Comparison of ENCODE assay signal across 17 cellular contexts in the genomic region with DNA sequence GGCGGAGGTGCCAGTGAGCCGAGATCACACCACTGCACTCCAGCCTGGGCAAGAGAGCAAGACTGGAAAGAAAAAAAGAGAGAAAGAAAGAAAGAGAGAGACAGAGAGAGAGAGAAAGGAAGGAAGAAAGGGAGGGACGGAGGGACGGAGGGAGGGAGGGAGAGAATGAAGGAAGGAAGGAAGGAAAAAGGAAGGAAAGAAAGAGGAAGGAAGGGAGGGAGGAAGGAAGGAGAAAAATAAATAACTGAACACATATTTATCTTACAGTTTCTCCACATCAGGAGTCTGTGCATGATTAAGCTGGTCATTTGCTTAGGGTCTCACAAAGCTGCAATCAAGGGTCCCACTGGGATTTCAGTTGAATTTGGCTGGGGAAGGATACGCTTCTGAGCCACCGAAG. TPM values are rescaled to one million over a fixed set of nuclear protein-coding genes. Genes with fewer than 3 reads are reported as not detected.
DNase-seq lines count a peak whose midpoint lies in the region; ATAC-seq and TF ChIP-seq lines count a peak whose summit lies in the region.
"Had no signal": no experiment of that assay in that cellular context is flagged by ENCODE, and none has a peak within 500 bp of the region (broad histone marks: within the 10 kb centered on the region; RNA-seq: fewer than 3 reads in every experiment).

No MANE protein-coding gene starts in this region.

- H3K27me3 Mint-ChIP-seq in activated CD4-positive, alpha-beta T cell treated with anti-CD3 and anti-CD28 coated beads for 36 hours = peaks cover 32% of the 10 kb centered on the region

- POLR2A ChIA-PET in Panc1 (lab: Charles Lee) = no interaction called here
- POLR2A ChIA-PET in activated CD4-positive, alpha-beta T cell treated with anti-CD3 and anti-CD28 coated beads for 36 hours (lab: Charles Lee) = interaction anchor here (0.5 to 0.7 kb wide), 2 partner anchors 17 to 274 kb away, joined by 4 to 16 read pairs; no protein-coding TSS in a partner anchor

- H3K9ac ChIP-seq in duodenal mucosa (ENCODE audit: low read depth in 1 of 2, low read length in 2 of 2) (peak overlapping the region; percentile 3 to 26), smooth muscle cell (ENCODE audit: low read depth) (no peak overlapping the region)

- H3K9me2 ChIP-seq in DOHH2 (replicated peaks; ENCODE audit: control insufficient read depth, low read length) = no peaks in the 10 kb centered on the region

- H3K27me3 ChIP-seq in DOHH2 (ENCODE audit: control insufficient read depth, low read length) (peaks cover 38% of the 10 kb centered on the region), Panc1 (ENCODE audit: control insufficient read depth, insufficient read depth, low read length) (no peaks in the 10 kb centered on the region), duodenal mucosa (ENCODE audit: control insufficient read depth in 1 of 2, insufficient read depth in 2 of 2, low read length in 2 of 2) (peaks cover 0 to 7% of the 10 kb centered on the region in 2 donors), osteoblast (ENCODE audit: insufficient read depth, low read length) (peaks cover 36% of the 10 kb centered on the region), smooth muscle cell (ENCODE audit: low read depth) (peaks cover 9% of the 10 kb centered on the region)

- CTCF ChIA-PET in Panc1 (lab: Charles Lee) = no interaction called here
- CTCF ChIA-PET in activated CD4-positive, alpha-beta T cell treated with anti-CD3 and anti-CD28 coated beads for 36 hours (lab: Charles Lee) = no interaction called here

- H3K79me2 ChIP-seq in DOHH2 (ENCODE audit: control insufficient read depth, low read length) (no peaks in the 10 kb centered on the region), osteoblast (ENCODE audit: insufficient read depth, low read length) (no peaks in the 10 kb centered on the region), smooth muscle cell (ENCODE audit: low read depth) (no peaks in the 10 kb centered on the region)

- peak overlapping the region; percentile 77 for H3K4me2 ChIP-seq in DOHH2 (ENCODE audit: low read length)
- no peak overlapping the region for H3K4me2 ChIP-seq in osteoblast (ENCODE audit: insufficient read depth, low read length)
- H3K4me2 ChIP-seq in smooth muscle cell = no peak overlapping the region
- H3K4me2 ChIP-seq: A549 had no signal

- H3K36me3 Mint-ChIP-seq in activated CD4-positive, alpha-beta T cell treated with anti-CD3 and anti-CD28 coated beads for 36 hours (ENCODE audit: low read depth) = no peaks in the 10 kb centered on the region
- H3K36me3 Mint-ChIP-seq: CD4-positive, CD25-positive, alpha-beta regulatory T cell had no signal

- H3K4me1 ChIP-seq in DOHH2 (ENCODE audit: control insufficient read depth, low read length) (peaks cover 34% of the 10 kb centered on the region), Panc1 (ENCODE audit: control insufficient read depth, insufficient read depth, low read length) (peaks cover 12% of the 10 kb centered on the region), duodenal mucosa (ENCODE audit: control insufficient read depth in 1 of 2, insufficient read depth in 2 of 2, low read length in 2 of 2) (peaks cover 12 to 25% of the 10 kb centered on the region in 2 donors), osteoblast (ENCODE audit: insufficient read depth, low read length) (peaks cover 2% of the 10 kb centered on the region), smooth muscle cell (ENCODE audit: low read depth) (peaks cover 14% of the 10 kb centered on the region)

- H3K27ac Mint-ChIP-seq in activated CD4-positive, alpha-beta T cell treated with anti-CD3 and anti-CD28 coated beads for 36 hours = no peak overlapping the region
- H3K27ac Mint-ChIP-seq: CD4-positive, CD25-positive, alpha-beta regulatory T cell; GM23338; HFFc6 had no signal

- no TSS peak for BruUV-seq in Panc1 (replicated peaks; lab: Mats Ljungman, UMichigan)

- in situ Hi-C loops in Panc1 (cut with HindIII; ENCODE audit: low pct_unique_long_range_greater_than_20kb, low sequenced_read_pairs) = no loop called here

- TF ChIP-seq CTCF in DOHH2 (IDR thresholded peaks at IDR 0.05; ENCODE audit: low read depth, low read length, poor library complexity, severe bottlenecking) (no peak), Panc1 (IDR thresholded peaks at IDR 0.05) (no peak), osteoblast (IDR thresholded peaks at IDR 0.05; ENCODE audit: extremely low read depth, low read depth, low read length) (no peak), smooth muscle cell (IDR thresholded peaks at IDR 0.05; ENCODE audit: borderline replicate concordance, insufficient read depth, poor library complexity, severe bottlenecking) (no peak)

- no peaks in the 10 kb centered on the region for H4K20me1 ChIP-seq in DOHH2 (ENCODE audit: control insufficient read depth, insufficient read depth, low read depth, low read length)
- no peaks in the 10 kb centered on the region for H4K20me1 ChIP-seq in osteoblast (ENCODE audit: insufficient read depth, low read length)
- no peaks in the 10 kb centered on the region for H4K20me1 ChIP-seq in smooth muscle cell (ENCODE audit: low read depth)

- WGBS in smooth muscle cell (ENCODE audit: low lambda C conversion rate) = 91% methylated on average over 6 of the region's 6 CpGs

- no peak for ATAC-seq in Panc1
- no peak for ATAC-seq in activated CD4-positive, alpha-beta T cell treated with anti-CD3 and anti-CD28 coated beads for 36 hours
- ATAC-seq: A549, GM23338 had no signal

- no peak for DNase-seq in Panc1 (ENCODE audit: low read depth, low spot score)
- peak; percentile 23 for DNase-seq in osteoblast (ENCODE audit: insufficient read length, low spot score, missing footprints)
- no peak for DNase-seq in activated CD4-positive, alpha-beta T cell treated with anti-CD3 and anti-CD28 coated beads for 36 hours
- no peak for DNase-seq in smooth muscle cell (lab: John Stamatoyannopoulos, UW; ENCODE audit: unreplicated experiment)
- no peak for DNase-seq in DMS53 treated with DMSO at 0.1 percent for 48 hours (lab: John Stamatoyannopoulos, UW; ENCODE audit: unreplicated experiment)
- DNase-seq in SIG-M5 treated with dmso at 0.1 percent for 504 hours (lab: John Stamatoyannopoulos, UW; ENCODE audit: unreplicated experiment) = no peak
- DNase-seq: Calu3; CD4-positive, CD25-positive, alpha-beta regulatory T cell; DMS 273 treated with DMSO at 0.1 percent for 48 hours; DMS79 treated with DMSO at 0.1 percent for 48 hours; GDM1; H9; HFFc6 had no signal

- peaks cover 3% of the 10 kb centered on the region for H3K4me1 Mint-ChIP-seq in activated CD4-positive, alpha-beta T cell treated with anti-CD3 and anti-CD28 coated beads for 36 hours

- H3K36me3 ChIP-seq in DOHH2 (ENCODE audit: control insufficient read depth, low read length) (no peaks in the 10 kb centered on the region), Panc1 (ENCODE audit: control insufficient read depth, insufficient read depth, low read length) (no peaks in the 10 kb centered on the region), duodenal mucosa (ENCODE audit: control insufficient read depth in 1 of 2, insufficient read depth in 2 of 2, low read length in 2 of 2) (no peaks in the 10 kb centered on the region), osteoblast (ENCODE audit: insufficient read depth, low read length) (no peaks in the 10 kb centered on the region), smooth muscle cell (ENCODE audit: low read depth) (no peaks in the 10 kb centered on the region)

- no peaks in the 10 kb centered on the region for H3K9me3 ChIP-seq in DOHH2 (ENCODE audit: control insufficient read depth, insufficient read depth, low read length)
- no peaks in the 10 kb centered on the region for H3K9me3 ChIP-seq in Panc1 (ENCODE audit: control insufficient read depth, insufficient read depth, low read depth, low read length)
- H3K9me3 ChIP-seq in duodenal mucosa (ENCODE audit: control insufficient read depth in 1 of 2, low read length in 2 of 2) = no peaks in the 10 kb centered on the region
- no peaks in the 10 kb centered on the region for H3K9me3 ChIP-seq in osteoblast (ENCODE audit: low read depth, low read length)
- H3K9me3 ChIP-seq in smooth muscle cell (replicated peaks; ENCODE audit: low read depth) = no peaks in the 10 kb centered on the region
- H3K9me3 ChIP-seq: A549 had no signal

- H3K27ac ChIP-seq in DOHH2 (ENCODE audit: low read depth, low read length) (no peak overlapping the region), Panc1 (ENCODE audit: low read length) (peak overlapping the region; percentile 12; the same call in 1 of the 2 replicates), duodenal mucosa (ENCODE audit: low read depth, low read length) (no peak overlapping the region), osteoblast (ENCODE audit: low read depth, low read length) (no peak overlapping the region), smooth muscle cell (ENCODE audit: low read depth) (no peak overlapping the region)
- H3K27ac ChIP-seq: A549 had no signal

- no peaks in the 10 kb centered on the region for H3K9me3 Mint-ChIP-seq in activated CD4-positive, alpha-beta T cell treated with anti-CD3 and anti-CD28 coated beads for 36 hours (ENCODE audit: low read depth)
- H3K9me3 Mint-ChIP-seq: GM23338, H9, HFFc6 had no signal

- H3K4me3 ChIP-seq in DOHH2 (ENCODE audit: low read length) = peak overlapping the region; percentile 54
- no peak overlapping the region for H3K4me3 ChIP-seq in Panc1 (ENCODE audit: low read depth in 2 of 2, low read length in 2 of 2)
- peak overlapping the region; percentile 36 to 49 for H3K4me3 ChIP-seq in duodenal mucosa (ENCODE audit: low read depth in 1 of 2, low read length in 2 of 2)
- H3K4me3 ChIP-seq in osteoblast (ENCODE audit: insufficient read depth, low read length) = no peak overlapping the region
- no peak overlapping the region for H3K4me3 ChIP-seq in smooth muscle cell
- H3K4me3 ChIP-seq: A549, GM23338 had no signal

- H2AFZ ChIP-seq in osteoblast (ENCODE audit: low read length) (no peak overlapping the region), smooth muscle cell (ENCODE audit: low read depth) (no peak overlapping the region)
- H2AFZ ChIP-seq: GM23338 had no signal

- H3F3A ChIP-seq in DOHH2 (ENCODE audit: control insufficient read depth, insufficient read depth) (peaks cover 7% of the 10 kb centered on the region; the same call in 1 of the 2 replicates), smooth muscle cell (ENCODE audit: low read depth) (peaks cover 7% of the 10 kb centered on the region)

- H3K4me3 Mint-ChIP-seq in activated CD4-positive, alpha-beta T cell treated with anti-CD3 and anti-CD28 coated beads for 36 hours = no peak overlapping the region
- H3K4me3 Mint-ChIP-seq: GM23338, H9, HFFc6 had no signal

- intact Hi-C loops in Panc1 (cut with micrococcal nuclease; ENCODE audit: unreplicated experiment) = no loop called here
- intact Hi-C loops in activated CD4-positive, alpha-beta T cell treated with anti-CD3 and anti-CD28 coated beads for 36 hours (cut with DNase I, micrococcal nuclease) = no loop called here

RNA-seq across cellular contexts. Expression of gene ANKRD9, which starts 37.5 kb away (rescaled TPM):
- 23.7 TPM for total RNA-seq in Panc1 (2021; ENCODE audit: unreplicated experiment)
- 29.6 TPM for polyA plus RNA-seq in Panc1 (2012; ENCODE audit: insufficient read length)
- total RNA-seq in osteoblast = 13.6 and 15.6 TPM in 2 replicates
- 1 to 10 TPM; 4.8 to 9.3 TPM for total RNA-seq in activated CD4-positive, alpha-beta T cell treated with anti-CD3 and anti-CD28 coated beads for 36 hours
- total RNA-seq in smooth muscle cell = 14.0 and 17.2 TPM in 2 replicates
- polyA plus RNA-seq in smooth muscle cell = 38.9 and 40.3 TPM in 2 replicates

RNA-seq across cellular contexts. Expression of gene RCOR1, which starts 45.4 kb away (rescaled TPM):
- total RNA-seq in Panc1 (2021; ENCODE audit: unreplicated experiment) (27.1 TPM), osteoblast (11.6 and 13.3 TPM in 2 replicates), smooth muscle cell (25.7 and 29.3 TPM in 2 replicates)
- 12.8 TPM for polyA plus RNA-seq in Panc1 (2012; ENCODE audit: insufficient read length)
- total RNA-seq in activated CD4-positive, alpha-beta T cell treated with anti-CD3 and anti-CD28 coated beads for 36 hours = 10 to 100 TPM; 14.8 to 15.3 TPM
- 4.4 and 5.5 TPM in 2 replicates for polyA plus RNA-seq in smooth muscle cell

Comparison
In these comparisons a context has a peak if more than half of its experiments do, and no peak if none do; other contexts are left out.
1. H3K4me3 ChIP-seq: peak in DOHH2 (single experiment) and duodenal mucosa (2 of 2); none in Panc1 (0 of 2), osteoblast (single experiment) and smooth muscle cell (single experiment).